ENCODE assay signal across 8 cellular contexts in genomic region chr19:15223649-15224371, GRCh38. TPM values are rescaled to one million over a fixed set of nuclear protein-coding genes. Genes with fewer than 3 reads are reported as not detected.
DNase-seq lines count a peak whose midpoint lies in the region; ATAC-seq and TF ChIP-seq lines count a peak whose summit lies in the region.

No MANE protein-coding gene starts in this region.

- peak overlapping the region; percentile 58 for H3K4me2 ChIP-seq in OCI-LY7 (ENCODE audit: low read length)
- H3K4me2 ChIP-seq in neuronal stem cell (ENCODE audit: insufficient read depth, low read length, poor library complexity, severe bottlenecking): peak overlapping the region; percentile 78

- no peak overlapping the region for H4K91ac ChIP-seq in neuronal stem cell (ENCODE audit: low read depth, low read length, poor library complexity)

- CTCF ChIA-PET in OCI-LY7 (lab: Charles Lee; ENCODE audit: unreplicated experiment): no interaction called here

- no peak overlapping the region for H2BK12ac ChIP-seq in neuronal stem cell (ENCODE audit: low read length)

- H3K9me3 ChIP-seq in OCI-LY7 (ENCODE audit: low read length) (no peaks in the 10 kb centered on the region), neuronal stem cell (replicated peaks in 1 of 2; ENCODE audit: control insufficient read depth in 2 of 2, insufficient read depth in 1 of 2, low read depth in 1 of 2, low read length in 2 of 2) (no peaks in the 10 kb centered on the region)

- H3K9ac ChIP-seq in neuronal stem cell (ENCODE audit: low read depth, low read length, poor library complexity): peak overlapping the region; percentile 83

- TF ChIP-seq CTCF in OCI-LY7 (conservative IDR thresholded peaks at IDR 0.05; ENCODE audit: low read length): no peak
- TF ChIP-seq CTCF in epithelial cell of esophagus (IDR thresholded peaks at IDR 0.05; ENCODE audit: insufficient read depth, low read depth, low read length, missing control alignments): no peak

- peak overlapping the region; percentile 70 for H2BK5ac ChIP-seq in neuronal stem cell (ENCODE audit: low read length)

- H3K27me3 ChIP-seq in neuronal stem cell (ENCODE audit: control insufficient read depth in 3 of 3, insufficient read depth in 3 of 3, low read depth in 1 of 3, low read length in 3 of 3): no peaks in the 10 kb centered on the region

- no peak overlapping the region for H3K4ac ChIP-seq in neuronal stem cell (ENCODE audit: low read length)

- peak overlapping the region; percentile 73 for H3K23ac ChIP-seq in neuronal stem cell (ENCODE audit: low read depth, low read length, poor library complexity)

- peak overlapping the region; percentile 54 for H2BK15ac ChIP-seq in neuronal stem cell (ENCODE audit: low read length)

- peaks cover 7% of the 10 kb centered on the region for H3K79me1 ChIP-seq in neuronal stem cell (ENCODE audit: low read depth, low read length)

- BruUV-seq in OCI-LY7 (replicated peaks; lab: Mats Ljungman, UMichigan): no TSS peak

- POLR2A ChIA-PET in OCI-LY7 (lab: Charles Lee): no interaction called here

- DNase-seq in ELF-1 (ENCODE audit: low read depth, low spot score) (peak; percentile 39), OCI-LY7 (ENCODE audit: low spot score) (no peak), epithelial cell of esophagus (ENCODE audit: low read depth) (no peak), neuronal stem cell (ENCODE audit: low spot score) (no peak), iPS-NIHi11 (ENCODE audit: low spot score) (no peak), HUDEP-2 (lab: John Stamatoyannopoulos, UW; ENCODE audit: unreplicated experiment in 76 of 76) (no peak), ureter (ENCODE audit: low spot score) (no peak)

- H3K27ac ChIP-seq in OCI-LY7 (ENCODE audit: low read depth, low read length, poor library complexity, severe bottlenecking) (no peak overlapping the region), neuronal stem cell (replicated peaks; ENCODE audit: low read length) (peak overlapping the region; percentile 29)

- no peak overlapping the region for H4K8ac ChIP-seq in neuronal stem cell (ENCODE audit: low read depth, low read length)

- H2AFZ ChIP-seq in OCI-LY7 (ENCODE audit: low read length) (peak overlapping the region; percentile 40; the same call in 1 of the 2 replicates), neuronal stem cell (ENCODE audit: low read length) (peak overlapping the region; percentile 96)

- peak overlapping the region; percentile 68 for H2AK5ac ChIP-seq in neuronal stem cell (ENCODE audit: low read depth, low read length)

- no peak for ATAC-seq in GM21825 (IDR thresholded peaks at IDR 0.05; ENCODE audit: unreplicated experiment)

- H3K18ac ChIP-seq in neuronal stem cell (ENCODE audit: low read length): peak overlapping the region; percentile 93

- no peak overlapping the region for H3K14ac ChIP-seq in neuronal stem cell (ENCODE audit: low read length)

- intact Hi-C loops in OCI-LY7 (cut with micrococcal nuclease; ENCODE audit: unreplicated experiment): no loop called here

- no peaks in the 10 kb centered on the region for H3K36me3 ChIP-seq in OCI-LY7 (ENCODE audit: insufficient read depth, low read length)
- H3K36me3 ChIP-seq in neuronal stem cell (replicated peaks in 1 of 2; ENCODE audit: control insufficient read depth in 2 of 2, insufficient read depth in 2 of 2, low read length in 2 of 2): no peaks in the 10 kb centered on the region

- no peaks in the 10 kb centered on the region for H3K79me2 ChIP-seq in OCI-LY7 (ENCODE audit: insufficient read depth, low read depth, low read length)

- peaks cover 11% of the 10 kb centered on the region for H3K4me1 ChIP-seq in OCI-LY7 (ENCODE audit: insufficient read depth, low read length, poor library complexity, severe bottlenecking)
- peaks cover 8 to 12% of the 10 kb centered on the region in 2 donors for H3K4me1 ChIP-seq in neuronal stem cell (ENCODE audit: control insufficient read depth in 2 of 2, insufficient read depth in 1 of 2, low read depth in 1 of 2, low read length in 2 of 2)

- no peaks in the 10 kb centered on the region for H4K20me1 ChIP-seq in OCI-LY7 (ENCODE audit: insufficient read depth, low read length)

- no CpG with 5 or more reads among the region's 51 CpGs for WGBS in neuronal stem cell (ENCODE audit: extremely low coverage in 2 of 2, insufficient read length in 2 of 2, insufficient replicate concordance in 1 of 2), 2 donors

- H3K9me2 ChIP-seq in OCI-LY7 (ENCODE audit: insufficient read depth, low read length): no peaks in the 10 kb centered on the region

- no peak overlapping the region for H2BK120ac ChIP-seq in neuronal stem cell (ENCODE audit: low read depth, low read length)

- peak overlapping the region; percentile 62 for H3K4me3 ChIP-seq in OCI-LY7 (ENCODE audit: low read depth, low read length, poor library complexity, severe bottlenecking)
- peak overlapping the region; percentile 50 for H3K4me3 ChIP-seq in epithelial cell of esophagus (ENCODE audit: low read length)
- peak overlapping the region; percentile 51 to 78 for H3K4me3 ChIP-seq in neuronal stem cell (ENCODE audit: low read length in 2 of 2)

RNA-seq across cellular contexts. Expression of gene EPHX3, which starts 8.4 kb away (rescaled TPM):
- total RNA-seq in OCI-LY7 (2014; rRNA removed; shearing (Covaris generic)): 0.08 and 0.25 TPM in 2 replicates
- total RNA-seq in OCI-LY7 (2022) (0.67 and 0.74 TPM in 2 replicates), ureter (2.5 TPM)
- 1.1 TPM for polyA plus RNA-seq in neuronal stem cell (2013, experiment 1 of 2)
- polyA plus RNA-seq in neuronal stem cell (2013, experiment 2 of 2): 1.1 TPM

RNA-seq across cellular contexts. Expression of gene NOTCH3, which starts 23.0 kb away (rescaled TPM):
- total RNA-seq in OCI-LY7 (2014; rRNA removed; shearing (Covaris generic)): not detected in 2 replicates
- 0.25 and 0.28 TPM in 2 replicates for total RNA-seq in OCI-LY7 (2022)
- 33.0 TPM for polyA plus RNA-seq in neuronal stem cell (2013, experiment 1 of 2)
- 33.5 TPM for polyA plus RNA-seq in neuronal stem cell (2013, experiment 2 of 2)
- 125 TPM for total RNA-seq in ureter

Comparison
In these comparisons a context has a peak if more than half of its experiments do, and no peak if none do; other contexts are left out.
1. RNA of gene NOTCH3, which starts 23.0 kb away (total RNA-seq): 125 TPM in ureter (single experiment); 0.25 to 0.28 TPM in OCI-LY7; every median in the first group is over 10 times any median in the second.
2. Peak in every context shown above with its lines, with median percentiles within 50 percentile points of each other: H3K4me3 ChIP-seq.